Comparison of ENCODE assay signal across 8 cellular contexts in the genomic region with DNA sequence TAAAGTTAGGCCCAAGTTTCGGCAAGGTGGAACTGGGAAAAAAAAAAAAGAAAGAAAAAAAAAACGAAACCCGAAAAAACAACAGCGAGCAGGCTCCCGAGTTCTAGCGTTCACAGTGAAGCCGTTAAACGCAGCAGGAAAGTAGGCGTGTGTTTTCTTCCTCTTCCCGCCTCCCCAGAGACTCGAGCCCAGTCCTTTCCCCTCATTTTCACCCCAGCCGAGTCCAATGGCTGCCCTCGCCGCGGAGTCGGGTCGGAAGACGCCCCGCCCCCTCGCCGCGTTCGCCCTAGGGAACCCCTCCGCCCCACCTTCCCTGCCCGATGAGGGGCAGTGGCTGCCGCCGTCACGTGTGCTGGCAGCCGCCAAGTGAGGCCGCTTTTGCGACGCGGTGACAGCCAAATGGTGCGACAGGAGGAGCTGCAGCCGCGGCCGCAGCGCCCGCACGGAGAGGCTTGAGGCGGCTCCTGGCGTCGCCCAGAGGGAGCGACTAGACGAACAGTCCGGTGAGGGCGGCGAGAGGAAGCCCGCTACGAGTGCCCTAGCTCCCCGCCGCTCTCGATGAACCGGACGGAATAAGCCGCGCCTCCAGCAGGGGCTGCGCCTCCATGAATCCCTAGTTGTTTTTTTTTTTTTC. TPM values are rescaled to one million over a fixed set of nuclear protein-coding genes. Genes with fewer than 3 reads are reported as not detected.
DNase-seq lines count a peak whose midpoint lies in the region; ATAC-seq, FAIRE-seq and TF ChIP-seq lines count a peak whose summit lies in the region.

A gene (plus strand): TSS at position 426 of the 634 bp plus-strand sequence. CDS start 308 bp downstream, outside the sequence.

- peak; percentile 96 for DNase-seq in DMS 273 treated with DMSO at 0.1 percent for 48 hours (lab: John Stamatoyannopoulos, UW)
- DNase-seq in HuH-7.5 (ENCODE audit: low spot score): peak; percentile 64
- DNase-seq in activated CD8-positive, alpha-beta memory T cell treated with anti-CD3 and anti-CD28 coated beads, Interleukin-2, amount 50 U/mL, for 48 hours: peak; percentile 99
- peak; percentile 96 for DNase-seq in mesothelial cell of epicardium (ENCODE audit: low spot score in 2 of 2, unreplicated experiment in 2 of 2)
- peak; percentile 94 to 98 for DNase-seq in stimulated activated CD8-positive, alpha-beta memory T cell treated with anti-CD3 and anti-CD28 coated beads, Interleukin-15, amount 100 ng/mL, for 48 hours (ENCODE audit: low read depth in 2 of 2)

- no peaks in the 10 kb centered on the region for H3K9me3 Mint-ChIP-seq in mesothelial cell of epicardium

- H3K4me1 ChIP-seq in OCI-LY3 (ENCODE audit: low read length): peaks cover 16% of the 10 kb centered on the region

- peak within 1 kb of the TSS; percentile 87 for H3K9ac ChIP-seq in OCI-LY3 (ENCODE audit: low read length)

- H3K27ac Mint-ChIP-seq in mesothelial cell of epicardium: peak within 1 kb of the TSS; percentile 99

- peak; percentile 86 for ATAC-seq in GM21526 (IDR thresholded peaks at IDR 0.05; ENCODE audit: low FRiP score, unreplicated experiment)

- H3K4me3 Mint-ChIP-seq in mesothelial cell of epicardium: peak within 1 kb of the TSS; percentile 97

- TF ChIP-seq CTCF in OCI-LY3 (IDR thresholded peaks at IDR 0.05; ENCODE audit: low read depth, low read length) (no peak; the same call in 1 of the 2 replicates), mesothelial cell of epicardium (IDR thresholded peaks at IDR 0.05; ENCODE audit: unreplicated experiment) (no peak)

- FAIRE-seq in endometrium (lab: Jason Lieb, UNC): peak; percentile 98

- H3K79me2 ChIP-seq in OCI-LY3 (ENCODE audit: low read length): peaks cover 51% of the 10 kb centered on the region

- no peaks in the 10 kb centered on the region for H3K9me3 ChIP-seq in OCI-LY3 (ENCODE audit: insufficient read depth, low read length)

- peak within 1 kb of the TSS; percentile 87 for H3K4me2 ChIP-seq in OCI-LY3 (ENCODE audit: low read length)

- peak within 1 kb of the TSS; percentile 96 for H3K4me3 ChIP-seq in OCI-LY3 (ENCODE audit: low read length)

- peak within 1 kb of the TSS; percentile 88 for H3K27ac ChIP-seq in OCI-LY3 (ENCODE audit: low read length)

- H3K27me3 Mint-ChIP-seq in mesothelial cell of epicardium (ENCODE audit: low read depth): no peaks in the 10 kb centered on the region

- no peaks in the 10 kb centered on the region for H3K36me3 Mint-ChIP-seq in mesothelial cell of epicardium

- no peaks in the 10 kb centered on the region for H3K27me3 ChIP-seq in OCI-LY3 (ENCODE audit: low read depth, low read length)

- H2AFZ ChIP-seq in OCI-LY3 (ENCODE audit: low read depth, low read length): peak within 1 kb of the TSS; percentile 91

- H4K20me1 ChIP-seq in OCI-LY3 (ENCODE audit: insufficient read depth, low read length): 0 out of 2 replicates have a peak, but pooled peaks cover 4% of the 10 kb centered on the region

- peaks cover 28% of the 10 kb centered on the region for H3K4me1 Mint-ChIP-seq in mesothelial cell of epicardium

- H3K36me3 ChIP-seq in OCI-LY3 (replicated peaks; ENCODE audit: low read depth, low read length): no peaks in the 10 kb centered on the region

RNA-seq across cellular contexts. Expression of the gene that starts here (rescaled TPM):
- total RNA-seq in mesothelial cell of epicardium: 60.2 to 65.1 TPM (median 63.4 TPM) in 3 replicates

Comparison
In these comparisons a context has a peak if more than half of its experiments do, and no peak if none do; other contexts are left out.
1. Peak in every context shown above with its lines: DNase-seq, ATAC-seq, H3K4me3 ChIP-seq and H3K27ac ChIP-seq.